ENCODE assay signal across 25 cellular contexts in the genomic region with DNA sequence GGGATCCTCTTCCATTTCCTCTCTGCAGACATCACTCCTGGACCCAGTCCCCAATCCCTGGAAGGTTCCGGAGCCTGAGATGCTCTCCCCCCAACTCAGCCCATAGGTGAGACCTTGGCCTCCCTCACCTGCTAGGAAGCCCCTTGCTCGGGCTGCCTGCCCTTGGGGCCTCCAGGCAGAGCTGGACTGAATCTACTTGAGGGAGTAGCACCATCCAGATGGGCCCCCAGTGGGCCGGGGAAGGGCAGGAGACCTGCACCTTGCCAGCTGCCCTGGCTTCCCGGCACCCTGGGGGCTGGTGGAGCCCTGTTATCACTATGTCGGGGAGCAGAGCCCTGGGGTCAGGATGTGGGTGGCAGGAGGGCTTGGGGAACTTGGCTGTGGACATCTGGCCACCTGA. TPM values are rescaled to one million over a fixed set of nuclear protein-coding genes. Genes with fewer than 3 reads are reported as not detected.
"Had no signal": no experiment of that assay in that cellular context is flagged by ENCODE, and none has a peak within 500 bp of the region (broad histone marks: within the 10 kb centered on the region; RNA-seq: fewer than 3 reads in every experiment).

No MANE protein-coding gene starts in this region.

- H3K9me3 ChIP-seq: MG63, SJCRH30 had no signal

- H3K27ac ChIP-seq: SJCRH30 had no signal

- H3K36me3 ChIP-seq: MG63, SJCRH30 had no signal

- H3K4me3 ChIP-seq: MG63, SJCRH30 had no signal

- FAIRE-seq: HepG2, RCC 7860 had no signal

- ATAC-seq: HepG2, SK-N-SH treated with all-trans-retinoic acid at 6 μM for 48 hours had no signal

- H3K4me1 ChIP-seq: SJCRH30 had no signal

- H3K27me3 ChIP-seq: MG63 had no signal

- DNase-seq: IMR-90, Karpas-422, KG1, MG63, NCI-H1092, NCI-H1105 treated with DMSO at 0.1 percent for 48 hours, NCI-H1417 treated with DMSO at 0.1 percent for 48 hours, NCI-H146, NCI-H1694 treated with DMSO at 0.1 percent for 48 hours, NCI-H2029, NCI-H2081 treated with DMSO at 0.1 percent for 48 hours, NCI-H2171, NCI-H226, NCI-H446, NCI-H510A, NCI-H524 treated with DMSO at 0.1 percent for 48 hours, NCI-H69, NCI-H774, RPMI8226, SHP77 treated with DMSO at 0.1 percent for 48 hours, SJCRH30 had no signal

RNA-seq across cellular contexts. Expression of a gene that starts 59.3 kb away (rescaled TPM):
- total RNA-seq: HepG2, HT1080, IMR-90, SJCRH30 had no signal
- polyA plus RNA-seq: HepG2, IMR-90 had no signal
